ENCODE assay signal across 1 cellular context in the genomic region with DNA sequence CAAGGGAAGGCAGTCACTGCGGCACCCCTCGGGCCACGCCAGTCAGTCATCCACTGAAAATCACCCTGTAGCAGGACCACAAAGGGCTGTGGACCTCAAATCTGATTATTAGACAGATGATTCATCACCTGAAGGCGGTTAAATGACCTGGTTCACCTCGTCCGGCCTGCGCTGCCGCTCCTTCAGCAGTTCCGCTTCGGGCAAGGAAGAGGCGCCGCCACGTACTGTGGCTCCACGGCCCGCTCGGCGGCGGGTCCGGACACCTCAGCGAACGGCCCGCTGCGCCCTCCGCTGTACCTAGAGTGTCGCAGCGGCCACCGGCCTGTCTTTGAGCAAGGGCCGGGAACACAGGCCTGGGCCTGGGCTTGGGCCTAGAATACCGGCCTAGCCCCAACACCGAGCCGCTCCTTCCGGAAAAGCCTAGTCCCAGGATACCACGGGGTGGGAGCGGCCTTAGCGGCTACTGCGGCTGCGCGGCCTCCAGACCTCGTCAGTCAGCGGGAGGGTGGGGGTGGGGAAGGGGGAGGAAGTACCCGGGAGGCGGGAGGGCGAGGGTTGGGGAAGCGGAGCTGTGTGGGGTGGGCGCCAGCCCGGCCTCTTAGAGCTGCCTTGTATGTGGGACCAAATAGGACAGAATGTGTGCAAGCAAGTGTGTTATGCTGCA.
TF ChIP-seq lines count a peak whose summit lies in the region.

A gene with protein sequence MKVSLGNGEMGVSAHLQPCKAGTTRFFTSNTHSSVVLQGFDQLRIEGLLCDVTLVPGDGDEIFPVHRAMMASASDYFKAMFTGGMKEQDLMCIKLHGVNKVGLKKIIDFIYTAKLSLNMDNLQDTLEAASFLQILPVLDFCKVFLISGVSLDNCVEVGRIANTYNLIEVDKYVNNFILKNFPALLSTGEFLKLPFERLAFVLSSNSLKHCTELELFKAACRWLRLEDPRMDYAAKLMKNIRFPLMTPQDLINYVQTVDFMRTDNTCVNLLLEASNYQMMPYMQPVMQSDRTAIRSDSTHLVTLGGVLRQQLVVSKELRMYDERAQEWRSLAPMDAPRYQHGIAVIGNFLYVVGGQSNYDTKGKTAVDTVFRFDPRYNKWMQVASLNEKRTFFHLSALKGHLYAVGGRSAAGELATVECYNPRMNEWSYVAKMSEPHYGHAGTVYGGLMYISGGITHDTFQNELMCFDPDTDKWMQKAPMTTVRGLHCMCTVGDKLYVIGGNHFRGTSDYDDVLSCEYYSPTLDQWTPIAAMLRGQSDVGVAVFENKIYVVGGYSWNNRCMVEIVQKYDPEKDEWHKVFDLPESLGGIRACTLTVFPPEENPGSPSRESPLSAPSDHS (minus strand): TSS at position 436 of the 664 bp plus-strand sequence. CDS start 545 bp downstream, outside the sequence.

TF ChIP-seq in HepG2, 621 proteins besides CTCF, POLR2A, EP300 and RAD21 (continued from another document and continues in another):
- TF ChIP-seq PCBP1 (IDR thresholded peaks at IDR 0.05; ENCODE audit: borderline replicate concordance, low read depth, low read length) (peak; percentile 71; the same call in 1 of the 2 replicates), ZKSCAN5 (CRISPR knock-in tag; IDR thresholded peaks at IDR 0.05) (no peak), NFKB2 (CRISPR knock-in tag; IDR thresholded peaks at IDR 0.05; ENCODE audit: borderline replicate concordance) (peak; percentile 82; the same call in 1 of the 2 replicates), KMT2B (CRISPR knock-in tag; IDR thresholded peaks at IDR 0.05) (peak; percentile 80; the same call in 1 of the 2 replicates), GTF2F1 (IDR thresholded peaks at IDR 0.05; ENCODE audit: low read length) (0 out of 2 replicates have a peak, but pooled peaks have one; percentile 19), ZNF839 (CRISPR knock-in tag; IDR thresholded peaks at IDR 0.05; ENCODE audit: borderline replicate concordance) (no peak), ZNF407 (CRISPR knock-in tag; IDR thresholded peaks at IDR 0.05; ENCODE audit: not compliant biosample characterization) (peak; percentile 90), ZFP91 (CRISPR knock-in tag; IDR thresholded peaks at IDR 0.05; ENCODE audit: borderline replicate concordance) (peak; percentile 57; the same call in 1 of the 2 replicates), ISL2 (CRISPR knock-in tag; IDR thresholded peaks at IDR 0.05) (peak; percentile 77; the same call in 1 of the 2 replicates), NCOA1 (CRISPR knock-in tag; IDR thresholded peaks at IDR 0.05) (no peak), ZNF709 (CRISPR knock-in tag; IDR thresholded peaks at IDR 0.05) (no peak), ZNF501 (CRISPR knock-in tag; IDR thresholded peaks at IDR 0.05) (peak; percentile 70), ZNF512 (CRISPR knock-in tag; IDR thresholded peaks at IDR 0.05) (no peak), NFIB (CRISPR knock-in tag; IDR thresholded peaks at IDR 0.05; ENCODE audit: borderline replicate concordance) (no peak), BRD4 (CRISPR knock-in tag; IDR thresholded peaks at IDR 0.05) (peak; percentile 68), KDM6A (CRISPR knock-in tag; IDR thresholded peaks at IDR 0.05; ENCODE audit: low read depth) (no peak), TGIF2 (CRISPR knock-in tag; IDR thresholded peaks at IDR 0.05) (no peak), ZNF382 (CRISPR knock-in tag; IDR thresholded peaks at IDR 0.05; ENCODE audit: borderline replicate concordance) (no peak), KMT2A (CRISPR knock-in tag; IDR thresholded peaks at IDR 0.05) (peak; percentile 97), SPEN (CRISPR knock-in tag; IDR thresholded peaks at IDR 0.05; ENCODE audit: low read depth) (peak; percentile 98; the same call in 1 of the 2 replicates), ZNF292 (CRISPR knock-in tag; IDR thresholded peaks at IDR 0.05; ENCODE audit: borderline replicate concordance, low read depth) (no peak), ZNF253 (CRISPR knock-in tag; IDR thresholded peaks at IDR 0.05; ENCODE audit: borderline replicate concordance) (no peak), THRA (CRISPR knock-in tag; IDR thresholded peaks at IDR 0.05; ENCODE audit: borderline replicate concordance) (0 out of 2 replicates have a peak, but pooled peaks have one; percentile 23)
- TF ChIP-seq, protein P1, sequence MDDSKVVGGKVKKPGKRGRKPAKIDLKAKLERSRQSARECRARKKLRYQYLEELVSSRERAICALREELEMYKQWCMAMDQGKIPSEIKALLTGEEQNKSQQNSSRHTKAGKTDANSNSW (CRISPR knock-in tag; IDR thresholded peaks at IDR 0.05; ENCODE audit: borderline replicate concordance), result no peak; the same call in 1 of the 2 replicates
- TF ChIP-seq, protein P2, sequence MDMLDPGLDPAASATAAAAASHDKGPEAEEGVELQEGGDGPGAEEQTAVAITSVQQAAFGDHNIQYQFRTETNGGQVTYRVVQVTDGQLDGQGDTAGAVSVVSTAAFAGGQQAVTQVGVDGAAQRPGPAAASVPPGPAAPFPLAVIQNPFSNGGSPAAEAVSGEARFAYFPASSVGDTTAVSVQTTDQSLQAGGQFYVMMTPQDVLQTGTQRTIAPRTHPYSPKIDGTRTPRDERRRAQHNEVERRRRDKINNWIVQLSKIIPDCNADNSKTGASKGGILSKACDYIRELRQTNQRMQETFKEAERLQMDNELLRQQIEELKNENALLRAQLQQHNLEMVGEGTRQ (IDR thresholded peaks at IDR 0.05; ENCODE audit: low read depth, low read length), result no peak
- TF ChIP-seq, protein P2 (CRISPR knock-in tag; IDR thresholded peaks at IDR 0.05; ENCODE audit: borderline replicate concordance), result no peak
- TF ChIP-seq, protein P3, sequence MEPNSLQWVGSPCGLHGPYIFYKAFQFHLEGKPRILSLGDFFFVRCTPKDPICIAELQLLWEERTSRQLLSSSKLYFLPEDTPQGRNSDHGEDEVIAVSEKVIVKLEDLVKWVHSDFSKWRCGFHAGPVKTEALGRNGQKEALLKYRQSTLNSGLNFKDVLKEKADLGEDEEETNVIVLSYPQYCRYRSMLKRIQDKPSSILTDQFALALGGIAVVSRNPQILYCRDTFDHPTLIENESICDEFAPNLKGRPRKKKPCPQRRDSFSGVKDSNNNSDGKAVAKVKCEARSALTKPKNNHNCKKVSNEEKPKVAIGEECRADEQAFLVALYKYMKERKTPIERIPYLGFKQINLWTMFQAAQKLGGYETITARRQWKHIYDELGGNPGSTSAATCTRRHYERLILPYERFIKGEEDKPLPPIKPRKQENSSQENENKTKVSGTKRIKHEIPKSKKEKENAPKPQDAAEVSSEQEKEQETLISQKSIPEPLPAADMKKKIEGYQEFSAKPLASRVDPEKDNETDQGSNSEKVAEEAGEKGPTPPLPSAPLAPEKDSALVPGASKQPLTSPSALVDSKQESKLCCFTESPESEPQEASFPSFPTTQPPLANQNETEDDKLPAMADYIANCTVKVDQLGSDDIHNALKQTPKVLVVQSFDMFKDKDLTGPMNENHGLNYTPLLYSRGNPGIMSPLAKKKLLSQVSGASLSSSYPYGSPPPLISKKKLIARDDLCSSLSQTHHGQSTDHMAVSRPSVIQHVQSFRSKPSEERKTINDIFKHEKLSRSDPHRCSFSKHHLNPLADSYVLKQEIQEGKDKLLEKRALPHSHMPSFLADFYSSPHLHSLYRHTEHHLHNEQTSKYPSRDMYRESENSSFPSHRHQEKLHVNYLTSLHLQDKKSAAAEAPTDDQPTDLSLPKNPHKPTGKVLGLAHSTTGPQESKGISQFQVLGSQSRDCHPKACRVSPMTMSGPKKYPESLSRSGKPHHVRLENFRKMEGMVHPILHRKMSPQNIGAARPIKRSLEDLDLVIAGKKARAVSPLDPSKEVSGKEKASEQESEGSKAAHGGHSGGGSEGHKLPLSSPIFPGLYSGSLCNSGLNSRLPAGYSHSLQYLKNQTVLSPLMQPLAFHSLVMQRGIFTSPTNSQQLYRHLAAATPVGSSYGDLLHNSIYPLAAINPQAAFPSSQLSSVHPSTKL (CRISPR knock-in tag; IDR thresholded peaks at IDR 0.05), result peak; percentile 57; the same call in 1 of the 2 replicates
- TF ChIP-seq, protein P4, sequence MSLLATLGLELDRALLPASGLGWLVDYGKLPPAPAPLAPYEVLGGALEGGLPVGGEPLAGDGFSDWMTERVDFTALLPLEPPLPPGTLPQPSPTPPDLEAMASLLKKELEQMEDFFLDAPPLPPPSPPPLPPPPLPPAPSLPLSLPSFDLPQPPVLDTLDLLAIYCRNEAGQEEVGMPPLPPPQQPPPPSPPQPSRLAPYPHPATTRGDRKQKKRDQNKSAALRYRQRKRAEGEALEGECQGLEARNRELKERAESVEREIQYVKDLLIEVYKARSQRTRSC (CRISPR knock-in tag; IDR thresholded peaks at IDR 0.05; ENCODE audit: low read depth), result 0 out of 2 replicates have a peak, but pooled peaks have one; percentile 41
